Comparison of ENCODE assay signal across 30 cellular contexts in genomic region chr14:56027916-56028637, GRCh38.
DNase-seq lines count a peak whose midpoint lies in the region; ATAC-seq and TF ChIP-seq lines count a peak whose summit lies in the region.
"Had no signal": no experiment of that assay in that cellular context is flagged by ENCODE, and none has a peak within 500 bp of the region (broad histone marks: within the 10 kb centered on the region; RNA-seq: fewer than 3 reads in every experiment).

No MANE protein-coding gene starts in this region.

- no peaks in the 10 kb centered on the region for H3K36me3 Mint-ChIP-seq in MCF 10A (ENCODE audit: insufficient read depth, unreplicated experiment)
- H3K36me3 Mint-ChIP-seq: CD8-positive, alpha-beta T cell; immature natural killer cell; natural killer cell treated with Interleukin-12 subunit alpha and Interleukin-12 subunit beta and Interleukin-15 and Interleukin-18, amount 100 ng/mL, for 72 hours had no signal

- TF ChIP-seq CTCF in MCF 10A (IDR thresholded peaks at IDR 0.05; ENCODE audit: unreplicated experiment): no peak
- no peak for TF ChIP-seq CTCF in breast epithelium (IDR thresholded peaks at IDR 0.05)
- TF ChIP-seq CTCF in coronary artery (IDR thresholded peaks at IDR 0.05): no peak
- TF ChIP-seq CTCF in osteoblast (IDR thresholded peaks at IDR 0.05; ENCODE audit: extremely low read depth, low read depth, low read length): no peak
- no peak for TF ChIP-seq CTCF in uterus (IDR thresholded peaks at IDR 0.05)

- no peak overlapping the region for H3K4me3 Mint-ChIP-seq in MCF 10A (ENCODE audit: unreplicated experiment)
- H3K4me3 Mint-ChIP-seq: activated CD4-positive, alpha-beta memory T cell treated with anti-CD3 and anti-CD28 coated beads, Interleukin-2, amount 10 ng/mL, durations not matched to agents 7 days and 5 days; activated T-helper 17 cell treated with anti-CD3 and anti-CD28 coated beads, Interleukin-2, amount 50 U/mL, for 72 hours; B cell; CD8-positive, alpha-beta T cell; immature natural killer cell; natural killer cell treated with Interleukin-12 subunit alpha and Interleukin-12 subunit beta and Interleukin-15 and Interleukin-18, amount 100 ng/mL, for 72 hours; T-helper 17 cell had no signal

- H3K27me3 Mint-ChIP-seq in MCF 10A (ENCODE audit: insufficient read depth, unreplicated experiment): peaks cover 8% of the 10 kb centered on the region

- no peaks in the 10 kb centered on the region for H3K4me1 ChIP-seq in breast epithelium
- H3K4me1 ChIP-seq in osteoblast (ENCODE audit: insufficient read depth, low read length): no peaks in the 10 kb centered on the region
- H3K4me1 ChIP-seq in uterus: no peaks in the 10 kb centered on the region
- H3K4me1 ChIP-seq: colonic mucosa, left lung, pancreas, SJSA1, spleen, vagina had no signal

- H4K20me1 ChIP-seq in osteoblast (ENCODE audit: insufficient read depth, low read length): no peaks in the 10 kb centered on the region

- H3K4me2 ChIP-seq in osteoblast (ENCODE audit: insufficient read depth, low read length): no peak overlapping the region

- POLR2A ChIA-PET in MCF 10A (lab: Yijun Ruan, JAX): no interaction called here

- H3K27me3 ChIP-seq in breast epithelium (no peaks in the 10 kb centered on the region), osteoblast (ENCODE audit: insufficient read depth, low read length) (peaks cover 3% of the 10 kb centered on the region), uterus (no peaks in the 10 kb centered on the region)
- H3K27me3 ChIP-seq: colonic mucosa, gastroesophageal sphincter, left lung, pancreas, spleen, vagina had no signal

- H3K4me1 Mint-ChIP-seq in MCF 10A (ENCODE audit: insufficient read depth, unreplicated experiment): no peaks in the 10 kb centered on the region
- H3K4me1 Mint-ChIP-seq: activated CD4-positive, alpha-beta memory T cell treated with anti-CD3 and anti-CD28 coated beads, Interleukin-2, amount 10 ng/mL, durations not matched to agents 7 days and 5 days; activated T-helper 17 cell treated with anti-CD3 and anti-CD28 coated beads, Interleukin-2, amount 50 U/mL, for 72 hours; B cell; immature natural killer cell; T-helper 17 cell had no signal

- no peak overlapping the region for H3K27ac Mint-ChIP-seq in MCF 10A (ENCODE audit: low read depth, unreplicated experiment)
- H3K27ac Mint-ChIP-seq: activated CD4-positive, alpha-beta memory T cell treated with anti-CD3 and anti-CD28 coated beads, Interleukin-2, amount 10 ng/mL, durations not matched to agents 7 days and 5 days; activated T-helper 17 cell treated with anti-CD3 and anti-CD28 coated beads, Interleukin-2, amount 50 U/mL, for 72 hours; B cell; CD8-positive, alpha-beta T cell; immature natural killer cell; natural killer cell treated with Interleukin-12 subunit alpha and Interleukin-12 subunit beta and Interleukin-15 and Interleukin-18, amount 100 ng/mL, for 72 hours; T-helper 17 cell had no signal

- no peak overlapping the region for H2AFZ ChIP-seq in osteoblast (ENCODE audit: low read length)

- intact Hi-C loops in MCF 10A (cut with micrococcal nuclease) (no loop called here), breast epithelium (cut with DNase I; ENCODE audit: low total_unique reads) (loop anchor here (5.0 kb wide), 1 partner anchor 44 kb away; no protein-coding TSS in a partner anchor), uterus (cut with DNase I; ENCODE audit: low total_unique reads) (no loop called here)

- DNase-seq in MCF 10A (ENCODE audit: unreplicated experiment): peak; percentile 18
- no peak for DNase-seq in breast epithelium (ENCODE audit: low spot score in 2 of 2)
- DNase-seq in coronary artery (ENCODE audit: low spot score): no peak
- DNase-seq in osteoblast (ENCODE audit: insufficient read length, low spot score, missing footprints): peak; percentile 51
- DNase-seq in uterus: peak in 1 of 2 donors; percentile 12
- DNase-seq in NCI-H524 (lab: John Stamatoyannopoulos, UW): no peak
- no peak for DNase-seq in DMS153 treated with DMSO at 0.1 percent for 48 hours (lab: John Stamatoyannopoulos, UW; ENCODE audit: unreplicated experiment)
- DNase-seq: activated CD4-positive, alpha-beta memory T cell treated with anti-CD3 and anti-CD28 coated beads, Interleukin-2, amount 10 ng/mL, durations not matched to agents 7 days and 5 days; activated naive CD4-positive, alpha-beta T cell treated with anti-CD3 and anti-CD28 coated beads, Interleukin-2, amount 50 U/mL, for 16 hours; amygdala; CD8-positive, alpha-beta T cell; colonic mucosa; effector memory CD4-positive, alpha-beta T cell; erythroblast; hippocampal formation; immature natural killer cell; left lung; NCI-H526; pancreas; spleen; stimulated activated CD4-positive, alpha-beta T cell treated with anti-CD3 and anti-CD28 coated beads, Interleukin-2, amount 100 ng/mL, for 48 hours; T-helper 17 cell had no signal

- H3K36me3 ChIP-seq in breast epithelium (no peaks in the 10 kb centered on the region), osteoblast (ENCODE audit: insufficient read depth, low read length) (no peaks in the 10 kb centered on the region), uterus (no peaks in the 10 kb centered on the region)
- H3K36me3 ChIP-seq: colonic mucosa, gastroesophageal sphincter, left lung, pancreas, SJSA1, spleen, vagina had no signal

- no peaks in the 10 kb centered on the region for H3K9me3 Mint-ChIP-seq in MCF 10A (ENCODE audit: unreplicated experiment)
- H3K9me3 Mint-ChIP-seq: activated CD4-positive, alpha-beta memory T cell treated with anti-CD3 and anti-CD28 coated beads, Interleukin-2, amount 10 ng/mL, durations not matched to agents 7 days and 5 days; activated T-helper 17 cell treated with anti-CD3 and anti-CD28 coated beads, Interleukin-2, amount 50 U/mL, for 72 hours; CD8-positive, alpha-beta T cell; immature natural killer cell; natural killer cell treated with Interleukin-12 subunit alpha and Interleukin-12 subunit beta and Interleukin-15 and Interleukin-18, amount 100 ng/mL, for 72 hours had no signal

- no peak for TF ChIP-seq POLR2A in breast epithelium (IDR thresholded peaks at IDR 0.05)
- no peak for TF ChIP-seq POLR2A in uterus (IDR thresholded peaks at IDR 0.05)

- H3K79me2 ChIP-seq in osteoblast (ENCODE audit: insufficient read depth, low read length): no peaks in the 10 kb centered on the region

- H3K9me3 ChIP-seq in breast epithelium: no peaks in the 10 kb centered on the region
- H3K9me3 ChIP-seq in osteoblast (ENCODE audit: low read depth, low read length): no peaks in the 10 kb centered on the region
- H3K9me3 ChIP-seq in uterus: no peaks in the 10 kb centered on the region
- H3K9me3 ChIP-seq: colonic mucosa, gastroesophageal sphincter, left lung, pancreas, SJSA1, spleen, vagina had no signal

- CTCF ChIA-PET in MCF 10A (lab: Yijun Ruan, JAX): no interaction called here

- BruUV-seq in MCF 10A (replicated peaks; lab: Mats Ljungman, UMichigan): no TSS peak

- no peak for ATAC-seq in HG03342 (IDR thresholded peaks at IDR 0.05; ENCODE audit: unreplicated experiment)
- ATAC-seq: activated CD4-positive, CD25-positive, alpha-beta regulatory T cell treated with anti-CD3 and anti-CD28 coated beads, Interleukin-2, amount 50 U/mL, for 24 hours; activated T-helper 17 cell treated with anti-CD3 and anti-CD28 coated beads, Interleukin-2, amount 50 U/mL, for 72 hours; CD8-positive, alpha-beta T cell; gastroesophageal sphincter; left lung; natural killer cell treated with Interleukin-12 subunit alpha and Interleukin-12 subunit beta and Interleukin-15 and Interleukin-18, amount 100 ng/mL, for 72 hours; pancreas; T-helper 17 cell had no signal

- H3K4me3 ChIP-seq in breast epithelium (no peak overlapping the region), coronary artery (peak overlapping the region; percentile 17), osteoblast (ENCODE audit: insufficient read depth, low read length) (no peak overlapping the region), uterus (peak overlapping the region in 1 of 2 donors; percentile 4)
- H3K4me3 ChIP-seq: colonic mucosa, gastroesophageal sphincter, left lung, pancreas, SJSA1, spleen, vagina had no signal

- H3K27ac ChIP-seq in breast epithelium (peak overlapping the region in 1 of 2 donors; percentile 15), coronary artery (peak overlapping the region in 1 of 2 donors; percentile 30), osteoblast (ENCODE audit: low read depth, low read length) (no peak overlapping the region), uterus (peak overlapping the region; percentile 60 to 67)
- H3K27ac ChIP-seq: colonic mucosa, gastroesophageal sphincter, left lung, pancreas, SJSA1, spleen, vagina had no signal

Comparison
In these comparisons a context has a peak if more than half of its experiments do, and no peak if none do; other contexts are left out.
1. DNase-seq: peak in MCF 10A (single experiment) and osteoblast (single experiment); none in breast epithelium (0 of 2), coronary artery (single experiment), NCI-H524 (0 of 2) and DMS153 treated with DMSO at 0.1 percent for 48 hours (single experiment).